ENCODE assay signal across 8 cellular contexts in the genomic region with DNA sequence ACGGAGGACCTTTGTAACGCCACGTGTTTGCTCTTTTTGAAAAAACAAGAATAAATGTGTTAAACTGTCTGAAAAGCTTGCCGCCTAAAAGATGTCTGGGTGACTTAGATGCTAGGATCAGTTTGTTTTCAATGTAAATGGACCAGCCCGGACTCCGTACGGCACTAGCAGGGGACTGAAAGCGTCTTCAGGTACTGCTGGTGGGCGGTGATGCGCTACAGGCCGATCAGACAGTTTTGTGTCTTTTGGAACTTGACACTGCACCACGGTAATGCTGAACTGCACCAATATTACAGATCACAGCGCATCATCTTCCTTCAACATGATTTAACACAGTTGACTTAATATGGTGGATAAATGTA. TPM values are rescaled to one million over a fixed set of nuclear protein-coding genes. Genes with fewer than 3 reads are reported as not detected.
DNase-seq lines count a peak whose midpoint lies in the region; ATAC-seq and TF ChIP-seq lines count a peak whose summit lies in the region.

No MANE protein-coding gene starts in this region.

- H3K4me1 ChIP-seq in MM.1S (ENCODE audit: low read length): no peaks in the 10 kb centered on the region
- peaks cover 5 to 7% of the 10 kb centered on the region in 2 donors for H3K4me1 ChIP-seq in neuronal stem cell (ENCODE audit: control insufficient read depth in 2 of 2, insufficient read depth in 1 of 2, low read depth in 1 of 2, low read length in 2 of 2)

- no peak overlapping the region for H3K14ac ChIP-seq in neuronal stem cell (ENCODE audit: low read length)

- H3K79me1 ChIP-seq in neuronal stem cell (ENCODE audit: low read depth, low read length): no peaks in the 10 kb centered on the region

- H3F3A ChIP-seq in MM.1S (ENCODE audit: insufficient read depth, low read length): peaks cover 7% of the 10 kb centered on the region; the same call in 1 of the 2 replicates

- peak overlapping the region; percentile 84 for H3K4me2 ChIP-seq in MM.1S (ENCODE audit: low read depth, low read length)
- peak overlapping the region; percentile 84 for H3K4me2 ChIP-seq in neuronal stem cell (ENCODE audit: insufficient read depth, low read length, poor library complexity, severe bottlenecking)

- H3K27ac ChIP-seq in MM.1S (ENCODE audit: low read length): peak overlapping the region; percentile 94
- no peak overlapping the region for H3K27ac ChIP-seq in neuronal stem cell (replicated peaks; ENCODE audit: low read length)

- H2AFZ ChIP-seq in MM.1S (ENCODE audit: low read length) (no peak overlapping the region; the same call in 1 of the 2 replicates), neuronal stem cell (ENCODE audit: low read length) (peak overlapping the region; percentile 92)

- H4K8ac ChIP-seq in neuronal stem cell (ENCODE audit: low read depth, low read length): no peak overlapping the region

- H2AK5ac ChIP-seq in neuronal stem cell (ENCODE audit: low read depth, low read length): peak overlapping the region; percentile 78

- H4K20me1 ChIP-seq in MM.1S (ENCODE audit: insufficient read depth, low read length): no peaks in the 10 kb centered on the region

- no peak overlapping the region for H4K91ac ChIP-seq in neuronal stem cell (ENCODE audit: low read depth, low read length, poor library complexity)

- no peak for ATAC-seq in GM18861 (IDR thresholded peaks at IDR 0.05; ENCODE audit: unreplicated experiment)
- no peak for ATAC-seq in GM19351 (IDR thresholded peaks at IDR 0.05; ENCODE audit: unreplicated experiment)

- H3K9ac ChIP-seq in MM.1S (ENCODE audit: low read length) (peak overlapping the region; percentile 97), neuronal stem cell (ENCODE audit: low read depth, low read length, poor library complexity) (peak overlapping the region; percentile 94)

- H3K79me2 ChIP-seq in MM.1S (ENCODE audit: low read length): peaks cover 34% of the 10 kb centered on the region

- H3K9me3 ChIP-seq in MM.1S (replicated peaks; ENCODE audit: insufficient read depth, low read length) (no peaks in the 10 kb centered on the region), neuronal stem cell (replicated peaks in 1 of 2; ENCODE audit: control insufficient read depth in 2 of 2, insufficient read depth in 1 of 2, low read depth in 1 of 2, low read length in 2 of 2) (no peaks in the 10 kb centered on the region)

- WGBS in neuronal stem cell (ENCODE audit: extremely low coverage in 2 of 2, insufficient read length in 2 of 2, insufficient replicate concordance in 1 of 2), 2 donors: no CpG with 5 or more reads among the region's 13 CpGs

- peak overlapping the region; percentile 81 for H3K4me3 ChIP-seq in MM.1S (ENCODE audit: low read length)
- H3K4me3 ChIP-seq in fibroblast of villous mesenchyme (ENCODE audit: low read depth, low read length): peak overlapping the region; percentile 98
- H3K4me3 ChIP-seq in neuronal stem cell (ENCODE audit: low read length in 2 of 2): peak overlapping the region; percentile 82 to 94

- H3K18ac ChIP-seq in neuronal stem cell (ENCODE audit: low read length): peak overlapping the region; percentile 94

- TF ChIP-seq CTCF in MM.1S (IDR thresholded peaks at IDR 0.05; ENCODE audit: low read length): no peak
- TF ChIP-seq CTCF in fibroblast of villous mesenchyme (IDR thresholded peaks at IDR 0.05; ENCODE audit: insufficient read depth, low read depth, low read length): no peak

- H2BK12ac ChIP-seq in neuronal stem cell (ENCODE audit: low read length): no peak overlapping the region

- H3K9me2 ChIP-seq in MM.1S (replicated peaks; ENCODE audit: insufficient read depth, low read length): no peaks in the 10 kb centered on the region

- H2BK15ac ChIP-seq in neuronal stem cell (ENCODE audit: low read length): no peak overlapping the region

- no peak overlapping the region for H2BK120ac ChIP-seq in neuronal stem cell (ENCODE audit: low read depth, low read length)

- no peaks in the 10 kb centered on the region for H3K27me3 ChIP-seq in MM.1S (replicated peaks; ENCODE audit: insufficient read depth, low read length)
- H3K27me3 ChIP-seq in neuronal stem cell (ENCODE audit: control insufficient read depth in 3 of 3, insufficient read depth in 3 of 3, low read depth in 1 of 3, low read length in 3 of 3): no peaks in the 10 kb centered on the region

- H3K36me3 ChIP-seq in MM.1S (replicated peaks; ENCODE audit: insufficient read depth, low read length): no peaks in the 10 kb centered on the region
- H3K36me3 ChIP-seq in neuronal stem cell (replicated peaks in 1 of 2; ENCODE audit: control insufficient read depth in 2 of 2, insufficient read depth in 2 of 2, low read length in 2 of 2): peaks cover 3 to 18% of the 10 kb centered on the region in 2 donors

- H3K4ac ChIP-seq in neuronal stem cell (ENCODE audit: low read length): no peak overlapping the region

- H2BK5ac ChIP-seq in neuronal stem cell (ENCODE audit: low read length): no peak overlapping the region

- DNase-seq in NCI-H526 treated with DMSO at 0.1 percent for 48 hours (lab: John Stamatoyannopoulos, UW) (peak; percentile 11), NCI-H526 (lab: John Stamatoyannopoulos, UW) (no peak), MM.1S (peak; percentile 24), activated T-cell treated with anti-CD3 and anti-CD28 coated beads for 4 hours (peak; percentile 23), fibroblast of villous mesenchyme (ENCODE audit: low read depth) (peak; percentile 51), neuronal stem cell (ENCODE audit: low spot score) (peak; percentile 20)

- peak overlapping the region; percentile 94 for H3K23ac ChIP-seq in neuronal stem cell (ENCODE audit: low read depth, low read length, poor library complexity)

RNA-seq across cellular contexts. Expression of a gene that starts 0.7 kb away (rescaled TPM):
- total RNA-seq in fibroblast of villous mesenchyme: 77.0 and 97.2 TPM in 2 replicates
- polyA plus RNA-seq in neuronal stem cell (2013, experiment 1 of 2): 59.6 TPM
- polyA plus RNA-seq in neuronal stem cell (2013, experiment 2 of 2): 60.5 TPM

RNA-seq across cellular contexts. Expression of a gene that starts 27.5 kb away (rescaled TPM):
- 17.4 and 29.8 TPM in 2 replicates for total RNA-seq in fibroblast of villous mesenchyme
- 43.5 TPM for polyA plus RNA-seq in neuronal stem cell (2013, experiment 1 of 2)
- polyA plus RNA-seq in neuronal stem cell (2013, experiment 2 of 2): 44.6 TPM

RNA-seq across cellular contexts. Expression of a gene that starts 27.6 kb away (rescaled TPM):
- not detected in 2 replicates for total RNA-seq in fibroblast of villous mesenchyme
- polyA plus RNA-seq in neuronal stem cell (2013, experiment 1 of 2): 0.21 TPM
- polyA plus RNA-seq in neuronal stem cell (2013, experiment 2 of 2): 0.24 TPM

Comparison
In these comparisons a context has a peak if more than half of its experiments do, and no peak if none do; other contexts are left out.
1. DNase-seq: peak in NCI-H526 treated with DMSO at 0.1 percent for 48 hours (single experiment), MM.1S (single experiment), activated T-cell treated with anti-CD3 and anti-CD28 coated beads for 4 hours (single experiment), fibroblast of villous mesenchyme (single experiment) and neuronal stem cell (single experiment); none in NCI-H526 (0 of 2).
2. Peak in every context shown above with its lines, with median percentiles within 50 percentile points of each other: H3K4me3 ChIP-seq.